35 cellular contexts compared by ENCODE assay signal in genomic region chr22:48233586-48233985, GRCh38.
"Had no signal": no experiment of that assay in that cellular context is flagged by ENCODE, and none has a peak within 500 bp of the region (broad histone marks: within the 10 kb centered on the region; RNA-seq: fewer than 3 reads in every experiment).

No MANE protein-coding gene starts in this region.

- H3K4me3 ChIP-seq: MG63 had no signal

- DNase-seq: Karpas-422, Kasumi-1, MG63, MM.1S, MV-4-11, NCI-H1048, NCI-H1092, NCI-H1092 treated with DMSO at 0.1 percent for 48 hours, NCI-H1105, NCI-H1105 treated with DMSO at 0.1 percent for 48 hours, NCI-H1417, NCI-H1417 treated with DMSO at 0.1 percent for 48 hours, NCI-H1436, NCI-H1436 treated with DMSO at 0.1 percent for 48 hours, NCI-H146, NCI-H1694, NCI-H1694 treated with DMSO at 0.1 percent for 48 hours, NCI-H187, NCI-H187 treated with DMSO at 0.1 percent for 48 hours, NCI-H1930, NCI-H2029, NCI-H2029 treated with DMSO at 0.1 percent for 48 hours, NCI-H2081, NCI-H2081 treated with DMSO at 0.1 percent for 48 hours, NCI-H2107, NCI-H2171, NCI-H2171 treated with DMSO at 0.1 percent for 48 hours, NCI-H2227 treated with DMSO at 0.1 percent for 48 hours, NCI-H226, NCI-H345, NCI-H446, NCI-H446 treated with DMSO at 0.1 percent for 48 hours, NCI-H510A, NCI-H510A treated with DMSO at 0.1 percent for 48 hours, NCI-H524 had no signal

- H3K36me3 ChIP-seq: MG63 had no signal

- H3K27me3 ChIP-seq: MG63 had no signal
